1 cellular context compared by ENCODE assay signal in genomic region chr14:61342486-61342885, GRCh38.
A peak's percentile ranks its signal among the peaks of the same experiment; 100 is the strongest.
TF ChIP-seq lines count a peak whose summit lies in the region.

No MANE protein-coding gene starts in this region.

TF ChIP-seq in K562, 482 proteins besides CTCF, POLR2A, EP300 and RAD21 (continued from another document):
- TF ChIP-seq ZNF592 (IDR thresholded peaks at IDR 0.05), result 0 out of 2 replicates have a peak, but pooled peaks have one; percentile 6
TF ChIP-seq in K562: peak in this region for 1.
